Comparison of ENCODE assay signal across 11 cellular contexts in the genomic region with DNA sequence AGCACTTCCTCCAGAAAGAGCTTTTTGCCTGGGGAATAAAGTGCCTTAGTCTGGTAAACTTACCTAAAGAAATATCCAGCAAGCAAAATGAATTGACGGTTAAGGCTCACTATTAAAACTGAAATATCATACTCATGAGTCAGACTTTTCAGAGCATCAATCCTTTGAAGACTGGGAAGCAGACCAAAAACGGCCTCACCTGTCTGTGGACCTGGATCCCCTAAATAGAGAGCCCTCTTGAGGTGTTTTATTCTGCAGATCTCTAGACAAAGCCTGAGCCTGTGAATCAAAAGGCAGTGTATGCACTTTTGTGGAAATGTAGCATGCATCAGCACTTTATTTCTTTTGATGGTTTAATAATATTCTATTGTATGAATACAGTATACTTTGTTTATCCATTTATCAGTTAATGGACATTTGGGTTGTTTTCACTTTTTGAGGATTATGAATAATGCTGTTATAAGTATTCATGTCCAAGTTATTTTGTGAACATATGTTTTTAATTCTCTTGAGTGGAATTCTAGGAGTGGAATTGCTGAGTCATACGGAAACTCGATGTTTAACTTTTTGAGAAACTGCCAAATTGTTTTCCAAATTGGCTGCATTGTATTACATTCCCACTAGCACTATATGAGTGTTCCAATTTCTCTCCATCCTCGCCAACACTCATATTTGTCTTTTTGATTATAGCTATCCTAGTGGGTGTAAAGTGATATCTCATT.
A peak's percentile ranks its signal among the peaks of the same experiment; 100 is the strongest.
DNase-seq lines count a peak whose midpoint lies in the region; ATAC-seq lines count a peak whose summit lies in the region.
"Had no signal": no experiment of that assay in that cellular context is flagged by ENCODE, and none has a peak within 500 bp of the region (broad histone marks: within the 10 kb centered on the region; RNA-seq: fewer than 3 reads in every experiment).

No MANE protein-coding gene starts in this region.

- H3K27ac ChIP-seq in mesenchymal stem cell (ENCODE audit: low read length, poor library complexity, severe bottlenecking) = no peak overlapping the region
- no peak overlapping the region for H3K27ac ChIP-seq in neuronal stem cell (replicated peaks; ENCODE audit: low read length)

- DNase-seq in DMS53 (lab: John Stamatoyannopoulos, UW) (peak; percentile 28), NCI-H1105 treated with DMSO at 0.1 percent for 48 hours (lab: John Stamatoyannopoulos, UW) (peak; percentile 90), brain pericyte (ENCODE audit: low read depth, low spot score) (peak; percentile 61), mesenchymal stem cell (no peak), neuronal stem cell (ENCODE audit: low spot score) (no peak)
- DNase-seq: NCI-H526; occipital lobe; stimulated activated CD4-positive, alpha-beta T cell treated with anti-CD3 and anti-CD28 coated beads, Interleukin-4, amount 100 ng/mL, for 4 hours had no signal

- H3K18ac ChIP-seq in mesenchymal stem cell (ENCODE audit: low read depth in 1 of 2, low read length in 2 of 2) = no peak overlapping the region
- H3K18ac ChIP-seq in neuronal stem cell (ENCODE audit: low read length) = no peak overlapping the region

- H2BK12ac ChIP-seq in mesenchymal stem cell (ENCODE audit: low read length in 2 of 2) (no peak overlapping the region), neuronal stem cell (ENCODE audit: low read length) (no peak overlapping the region)

- WGBS in mesenchymal stem cell = 94% methylated on average over 4 of the region's 5 CpGs
- no CpG with 5 or more reads among the region's 5 CpGs for WGBS in neuronal stem cell (ENCODE audit: extremely low coverage in 2 of 2, insufficient read length in 2 of 2, insufficient replicate concordance in 1 of 2), 2 donors

- no peak overlapping the region for H3K14ac ChIP-seq in mesenchymal stem cell (ENCODE audit: low read length in 2 of 2)
- no peak overlapping the region for H3K14ac ChIP-seq in neuronal stem cell (ENCODE audit: low read length)

- H3K4me1 ChIP-seq in mesenchymal stem cell (ENCODE audit: control insufficient read depth, insufficient read depth, low read depth, low read length) (no peaks in the 10 kb centered on the region), neuronal stem cell (ENCODE audit: control insufficient read depth in 2 of 2, insufficient read depth in 1 of 2, low read depth in 1 of 2, low read length in 2 of 2) (no peaks in the 10 kb centered on the region)

- H2AK5ac ChIP-seq in mesenchymal stem cell (ENCODE audit: low read length, severe bottlenecking) (no peak overlapping the region), neuronal stem cell (ENCODE audit: low read depth, low read length) (no peak overlapping the region)

- no peak overlapping the region for H2BK5ac ChIP-seq in mesenchymal stem cell (ENCODE audit: low read depth, low read length, poor library complexity, severe bottlenecking)
- no peak overlapping the region for H2BK5ac ChIP-seq in neuronal stem cell (ENCODE audit: low read length)

- H3K4me2 ChIP-seq in mesenchymal stem cell (ENCODE audit: low read length, poor library complexity, severe bottlenecking) = no peak overlapping the region
- H3K4me2 ChIP-seq in neuronal stem cell (ENCODE audit: insufficient read depth, low read length, poor library complexity, severe bottlenecking) = no peak overlapping the region

- no peak overlapping the region for H2BK120ac ChIP-seq in mesenchymal stem cell (ENCODE audit: low read depth, low read length)
- H2BK120ac ChIP-seq in neuronal stem cell (ENCODE audit: low read depth, low read length) = no peak overlapping the region

- H3K27me3 ChIP-seq in mesenchymal stem cell (ENCODE audit: control insufficient read depth in 1 of 2, insufficient read depth in 1 of 2, low read length in 2 of 2) (no peaks in the 10 kb centered on the region), neuronal stem cell (ENCODE audit: control insufficient read depth in 3 of 3, insufficient read depth in 3 of 3, low read depth in 1 of 3, low read length in 3 of 3) (no peaks in the 10 kb centered on the region)

- H3K23ac ChIP-seq in mesenchymal stem cell (ENCODE audit: low read length in 2 of 2) (no peak overlapping the region), neuronal stem cell (ENCODE audit: low read depth, low read length, poor library complexity) (no peak overlapping the region)

- H3K9me3 ChIP-seq in mesenchymal stem cell (ENCODE audit: control insufficient read depth, low read length) (no peaks in the 10 kb centered on the region), neuronal stem cell (replicated peaks in 1 of 2; ENCODE audit: control insufficient read depth in 2 of 2, insufficient read depth in 1 of 2, low read depth in 1 of 2, low read length in 2 of 2) (peaks cover 0 to 4% of the 10 kb centered on the region in 2 donors)

- H3K36me3 ChIP-seq in mesenchymal stem cell (ENCODE audit: control insufficient read depth in 1 of 2, insufficient read depth in 2 of 2, low read depth in 1 of 2, low read length in 2 of 2) (no peaks in the 10 kb centered on the region), neuronal stem cell (replicated peaks in 1 of 2; ENCODE audit: control insufficient read depth in 2 of 2, insufficient read depth in 2 of 2, low read length in 2 of 2) (no peaks in the 10 kb centered on the region)

- no peaks in the 10 kb centered on the region for H3K79me1 ChIP-seq in mesenchymal stem cell (replicated peaks; ENCODE audit: low read length, poor library complexity, severe bottlenecking)
- H3K79me1 ChIP-seq in neuronal stem cell (ENCODE audit: low read depth, low read length) = no peaks in the 10 kb centered on the region

- H3K9ac ChIP-seq in mesenchymal stem cell (ENCODE audit: low read length) (peak overlapping the region; percentile 65), neuronal stem cell (ENCODE audit: low read depth, low read length, poor library complexity) (no peak overlapping the region)

- H3K4ac ChIP-seq in mesenchymal stem cell (ENCODE audit: low read depth in 1 of 2, low read length in 2 of 2) (no peak overlapping the region), neuronal stem cell (ENCODE audit: low read length) (no peak overlapping the region)

- H4K91ac ChIP-seq in mesenchymal stem cell (ENCODE audit: low read length) (no peak overlapping the region), neuronal stem cell (ENCODE audit: low read depth, low read length, poor library complexity) (no peak overlapping the region)

- no peak overlapping the region for H2BK15ac ChIP-seq in mesenchymal stem cell (ENCODE audit: low read depth, poor library complexity, severe bottlenecking)
- H2BK15ac ChIP-seq in neuronal stem cell (ENCODE audit: low read length) = no peak overlapping the region

- ATAC-seq in GM21390 (IDR thresholded peaks at IDR 0.05; ENCODE audit: unreplicated experiment) (no peak), GM19328 (IDR thresholded peaks at IDR 0.05; ENCODE audit: unreplicated experiment) (no peak), GM21717 (IDR thresholded peaks at IDR 0.05; ENCODE audit: unreplicated experiment) (no peak)

- H4K8ac ChIP-seq in mesenchymal stem cell (ENCODE audit: low read length) (no peak overlapping the region), neuronal stem cell (ENCODE audit: low read depth, low read length) (no peak overlapping the region)

- no peak overlapping the region for H3K4me3 ChIP-seq in mesenchymal stem cell (ENCODE audit: insufficient read depth in 1 of 2, low read depth in 1 of 2, low read length in 2 of 2)
- H3K4me3 ChIP-seq in neuronal stem cell (ENCODE audit: low read length in 2 of 2) = no peak overlapping the region

- H2AFZ ChIP-seq in mesenchymal stem cell (ENCODE audit: low read depth, low read length) = no peak overlapping the region
- H2AFZ ChIP-seq in neuronal stem cell (ENCODE audit: low read length) = no peak overlapping the region

Comparison
In these comparisons a context has a peak if more than half of its experiments do, and no peak if none do; other contexts are left out.
1. DNase-seq: peak in DMS53 (single experiment), NCI-H1105 treated with DMSO at 0.1 percent for 48 hours (single experiment) and brain pericyte (single experiment); none in mesenchymal stem cell (single experiment) and neuronal stem cell (single experiment).